Comparison of ENCODE assay signal across 1 cellular context in the genomic region with DNA sequence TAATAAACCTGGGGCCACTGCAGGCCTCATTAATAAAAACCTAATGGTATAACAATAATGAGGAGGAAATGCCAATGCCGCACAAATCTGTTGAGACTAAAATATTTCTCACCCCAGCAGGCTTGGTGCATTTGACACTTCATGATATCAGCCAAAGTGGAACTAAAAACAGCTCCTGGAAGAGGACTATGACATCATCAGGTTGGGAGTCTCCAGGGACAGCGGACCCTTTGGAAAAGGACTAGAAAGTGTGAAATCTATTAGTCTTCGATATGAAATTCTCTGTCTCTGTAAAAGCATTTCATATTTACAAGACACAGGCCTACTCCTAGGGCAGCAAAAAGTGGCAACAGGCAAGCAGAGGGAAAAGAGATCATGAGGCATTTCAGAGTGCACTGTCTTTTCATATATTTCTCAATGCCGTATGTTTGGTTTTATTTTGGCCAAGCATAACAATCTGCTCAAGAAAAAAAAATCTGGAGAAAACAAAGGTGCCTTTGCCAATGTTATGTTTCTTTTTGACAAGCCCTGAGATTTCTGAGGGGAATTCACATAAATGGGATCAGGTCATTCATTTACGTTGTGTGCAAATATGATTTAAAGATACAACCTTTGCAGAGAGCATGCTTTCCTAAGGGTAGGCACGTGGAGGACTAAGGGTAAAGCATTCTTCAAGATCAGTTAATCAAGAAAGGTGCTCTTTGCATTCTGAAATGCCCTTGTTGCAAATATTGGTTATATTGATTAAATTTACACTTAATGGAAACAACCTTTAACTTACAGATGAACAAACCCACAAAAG.
TF ChIP-seq lines count a peak whose summit lies in the region.

No MANE protein-coding gene starts in this region.

TF ChIP-seq in GM23338, 12 proteins besides CTCF, POLR2A, EP300 and RAD21 (continued from another document):
- TF ChIP-seq, protein P1, sequence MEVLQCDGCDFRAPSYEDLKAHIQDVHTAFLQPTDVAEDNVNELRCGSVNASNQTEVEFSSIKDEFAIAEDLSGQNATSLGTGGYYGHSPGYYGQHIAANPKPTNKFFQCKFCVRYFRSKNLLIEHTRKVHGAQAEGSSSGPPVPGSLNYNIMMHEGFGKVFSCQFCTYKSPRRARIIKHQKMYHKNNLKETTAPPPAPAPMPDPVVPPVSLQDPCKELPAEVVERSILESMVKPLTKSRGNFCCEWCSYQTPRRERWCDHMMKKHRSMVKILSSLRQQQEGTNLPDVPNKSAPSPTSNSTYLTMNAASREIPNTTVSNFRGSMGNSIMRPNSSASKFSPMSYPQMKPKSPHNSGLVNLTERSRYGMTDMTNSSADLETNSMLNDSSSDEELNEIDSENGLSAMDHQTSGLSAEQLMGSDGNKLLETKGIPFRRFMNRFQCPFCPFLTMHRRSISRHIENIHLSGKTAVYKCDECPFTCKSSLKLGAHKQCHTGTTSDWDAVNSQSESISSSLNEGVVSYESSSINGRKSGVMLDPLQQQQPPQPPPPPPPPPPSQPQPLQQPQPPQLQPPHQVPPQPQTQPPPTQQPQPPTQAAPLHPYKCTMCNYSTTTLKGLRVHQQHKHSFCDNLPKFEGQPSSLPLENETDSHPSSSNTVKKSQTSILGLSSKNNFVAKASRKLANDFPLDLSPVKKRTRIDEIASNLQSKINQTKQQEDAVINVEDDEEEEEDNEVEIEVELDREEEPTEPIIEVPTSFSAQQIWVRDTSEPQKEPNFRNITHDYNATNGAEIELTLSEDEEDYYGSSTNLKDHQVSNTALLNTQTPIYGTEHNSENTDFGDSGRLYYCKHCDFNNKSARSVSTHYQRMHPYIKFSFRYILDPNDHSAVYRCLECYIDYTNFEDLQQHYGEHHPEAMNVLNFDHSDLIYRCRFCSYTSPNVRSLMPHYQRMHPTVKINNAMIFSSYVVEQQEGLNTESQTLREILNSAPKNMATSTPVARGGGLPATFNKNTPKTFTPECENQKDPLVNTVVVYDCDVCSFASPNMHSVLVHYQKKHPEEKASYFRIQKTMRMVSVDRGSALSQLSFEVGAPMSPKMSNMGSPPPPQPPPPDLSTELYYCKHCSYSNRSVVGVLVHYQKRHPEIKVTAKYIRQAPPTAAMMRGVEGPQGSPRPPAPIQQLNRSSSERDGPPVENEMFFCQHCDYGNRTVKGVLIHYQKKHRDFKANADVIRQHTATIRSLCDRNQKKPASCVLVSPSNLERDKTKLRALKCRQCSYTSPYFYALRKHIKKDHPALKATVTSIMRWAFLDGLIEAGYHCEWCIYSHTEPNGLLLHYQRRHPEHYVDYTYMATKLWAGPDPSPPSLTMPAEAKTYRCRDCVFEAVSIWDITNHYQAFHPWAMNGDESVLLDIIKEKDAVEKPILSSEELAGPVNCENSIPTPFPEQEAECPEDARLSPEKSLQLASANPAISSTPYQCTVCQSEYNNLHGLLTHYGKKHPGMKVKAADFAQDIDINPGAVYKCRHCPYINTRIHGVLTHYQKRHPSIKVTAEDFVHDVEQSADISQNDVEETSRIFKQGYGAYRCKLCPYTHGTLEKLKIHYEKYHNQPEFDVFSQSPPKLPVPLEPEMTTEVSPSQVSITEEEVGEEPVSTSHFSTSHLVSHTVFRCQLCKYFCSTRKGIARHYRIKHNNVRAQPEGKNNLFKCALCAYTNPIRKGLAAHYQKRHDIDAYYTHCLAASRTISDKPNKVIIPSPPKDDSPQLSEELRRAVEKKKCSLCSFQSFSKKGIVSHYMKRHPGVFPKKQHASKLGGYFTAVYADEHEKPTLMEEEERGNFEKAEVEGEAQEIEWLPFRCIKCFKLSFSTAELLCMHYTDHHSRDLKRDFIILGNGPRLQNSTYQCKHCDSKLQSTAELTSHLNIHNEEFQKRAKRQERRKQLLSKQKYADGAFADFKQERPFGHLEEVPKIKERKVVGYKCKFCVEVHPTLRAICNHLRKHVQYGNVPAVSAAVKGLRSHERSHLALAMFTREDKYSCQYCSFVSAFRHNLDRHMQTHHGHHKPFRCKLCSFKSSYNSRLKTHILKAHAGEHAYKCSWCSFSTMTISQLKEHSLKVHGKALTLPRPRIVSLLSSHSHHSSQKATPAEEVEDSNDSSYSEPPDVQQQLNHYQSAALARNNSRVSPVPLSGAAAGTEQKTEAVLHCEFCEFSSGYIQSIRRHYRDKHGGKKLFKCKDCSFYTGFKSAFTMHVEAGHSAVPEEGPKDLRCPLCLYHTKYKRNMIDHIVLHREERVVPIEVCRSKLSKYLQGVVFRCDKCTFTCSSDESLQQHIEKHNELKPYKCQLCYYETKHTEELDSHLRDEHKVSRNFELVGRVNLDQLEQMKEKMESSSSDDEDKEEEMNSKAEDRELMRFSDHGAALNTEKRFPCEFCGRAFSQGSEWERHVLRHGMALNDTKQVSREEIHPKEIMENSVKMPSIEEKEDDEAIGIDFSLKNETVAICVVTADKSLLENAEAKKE (CRISPR knock-in tag; IDR thresholded peaks at IDR 0.05): no peak
- no peak for TF ChIP-seq EZH2 (IDR thresholded peaks at IDR 0.05; ENCODE audit: low read depth, unreplicated experiment)
- TF ChIP-seq POLR2AphosphoS5 (IDR thresholded peaks at IDR 0.05; ENCODE audit: low read depth): no peak
- TF ChIP-seq ZNF114 (CRISPR knock-in tag; IDR thresholded peaks at IDR 0.05): no peak
- TF ChIP-seq STAT1 (IDR thresholded peaks at IDR 0.05; ENCODE audit: unreplicated experiment): no peak
- TF ChIP-seq EZH2phosphoT487 (IDR thresholded peaks at IDR 0.05; ENCODE audit: unreplicated experiment): no peak
- TF ChIP-seq CREB1 (CRISPR knock-in tag; IDR thresholded peaks at IDR 0.05; ENCODE audit: low read depth): no peak
- TF ChIP-seq, protein P2, sequence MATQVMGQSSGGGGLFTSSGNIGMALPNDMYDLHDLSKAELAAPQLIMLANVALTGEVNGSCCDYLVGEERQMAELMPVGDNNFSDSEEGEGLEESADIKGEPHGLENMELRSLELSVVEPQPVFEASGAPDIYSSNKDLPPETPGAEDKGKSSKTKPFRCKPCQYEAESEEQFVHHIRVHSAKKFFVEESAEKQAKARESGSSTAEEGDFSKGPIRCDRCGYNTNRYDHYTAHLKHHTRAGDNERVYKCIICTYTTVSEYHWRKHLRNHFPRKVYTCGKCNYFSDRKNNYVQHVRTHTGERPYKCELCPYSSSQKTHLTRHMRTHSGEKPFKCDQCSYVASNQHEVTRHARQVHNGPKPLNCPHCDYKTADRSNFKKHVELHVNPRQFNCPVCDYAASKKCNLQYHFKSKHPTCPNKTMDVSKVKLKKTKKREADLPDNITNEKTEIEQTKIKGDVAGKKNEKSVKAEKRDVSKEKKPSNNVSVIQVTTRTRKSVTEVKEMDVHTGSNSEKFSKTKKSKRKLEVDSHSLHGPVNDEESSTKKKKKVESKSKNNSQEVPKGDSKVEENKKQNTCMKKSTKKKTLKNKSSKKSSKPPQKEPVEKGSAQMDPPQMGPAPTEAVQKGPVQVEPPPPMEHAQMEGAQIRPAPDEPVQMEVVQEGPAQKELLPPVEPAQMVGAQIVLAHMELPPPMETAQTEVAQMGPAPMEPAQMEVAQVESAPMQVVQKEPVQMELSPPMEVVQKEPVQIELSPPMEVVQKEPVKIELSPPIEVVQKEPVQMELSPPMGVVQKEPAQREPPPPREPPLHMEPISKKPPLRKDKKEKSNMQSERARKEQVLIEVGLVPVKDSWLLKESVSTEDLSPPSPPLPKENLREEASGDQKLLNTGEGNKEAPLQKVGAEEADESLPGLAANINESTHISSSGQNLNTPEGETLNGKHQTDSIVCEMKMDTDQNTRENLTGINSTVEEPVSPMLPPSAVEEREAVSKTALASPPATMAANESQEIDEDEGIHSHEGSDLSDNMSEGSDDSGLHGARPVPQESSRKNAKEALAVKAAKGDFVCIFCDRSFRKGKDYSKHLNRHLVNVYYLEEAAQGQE (IDR thresholded peaks at IDR 0.05; ENCODE audit: unreplicated experiment): no peak
- no peak for TF ChIP-seq JUNB (IDR thresholded peaks at IDR 0.05; ENCODE audit: unreplicated experiment)
- TF ChIP-seq NANOG (IDR thresholded peaks at IDR 0.05; ENCODE audit: borderline replicate concordance): no peak
